ENCODE assay signal across 8 cellular contexts in genomic region chr1:206581114-206581497, GRCh38. TPM values are rescaled to one million over a fixed set of nuclear protein-coding genes. Genes with fewer than 3 reads are reported as not detected.
DNase-seq lines count a peak whose midpoint lies in the region; ATAC-seq and TF ChIP-seq lines count a peak whose summit lies in the region.
"Not testable (repeated sequence)": the region's sequence is repeated elsewhere in the genome, so short reads cannot be mapped to it uniquely, and the experiment has no call there.

No MANE protein-coding gene starts in this region.

- peaks cover 76 to 84% of the 10 kb centered on the region in 2 donors for H3K4me1 ChIP-seq in naive thymus-derived CD4-positive, alpha-beta T cell (ENCODE audit: control insufficient read depth in 2 of 2, insufficient read depth in 2 of 2, low read length in 2 of 2)
- H3K4me1 ChIP-seq in upper lobe of right lung = peaks cover 68% of the 10 kb centered on the region

- not testable (repeated sequence) for ATAC-seq in CD4-positive, alpha-beta T cell (ENCODE audit: poor library complexity); T-helper 17 cell; naive thymus-derived CD4-positive, alpha-beta T cell; stimulated activated effector memory CD8-positive, alpha-beta T cell treated with anti-CD3 and anti-CD28 coated beads, Interleukin-12 subunit alpha, Interleukin-12 subunit beta, amount 100 ng/mL, for 72 hours; upper lobe of right lung

- not testable (repeated sequence) for H3K4me3 ChIP-seq in naive thymus-derived CD4-positive, alpha-beta T cell (ENCODE audit: low read length); upper lobe of right lung

- not testable (repeated sequence) for TF ChIP-seq CTCF in CD4-positive, alpha-beta T cell (IDR thresholded peaks at IDR 0.05); upper lobe of right lung (IDR thresholded peaks at IDR 0.05)

- CTCF ChIA-PET in CD4-positive, alpha-beta T cell (lab: Charles Lee) = interaction anchor here (1.1 to 9.1 kb wide), 6 partner anchors 9 to 102 kb away, joined by 3 to 236 read pairs (median 16); partner anchors contain the start of gene EIF2D
- CTCF ChIA-PET in activated naive CD4-positive, alpha-beta T cell treated with anti-CD3 and anti-CD28 coated beads, Interleukin-2, amount 10 ng/mL, durations not matched to agents 7 days and 5 days (lab: Charles Lee) = interaction anchor here (0.7 to 11.8 kb wide), 9 partner anchors 8 to 101 kb away, joined by 3 to 414 read pairs (median 9); partner anchors contain the start of gene EIF2D
- CTCF ChIA-PET in naive thymus-derived CD4-positive, alpha-beta T cell (lab: Charles Lee) = interaction anchor here (0.6 to 15.4 kb wide), 8 partner anchors 11 to 250 kb away, joined by 3 to 424 read pairs (median 6); partner anchors contain the start of gene IKBKE

- peak overlapping the region; percentile 75 for H3K4me3 Mint-ChIP-seq in CD4-positive, alpha-beta T cell
- H3K4me3 Mint-ChIP-seq in T-helper 17 cell = peak overlapping the region; percentile 93
- peak overlapping the region; percentile 65 for H3K4me3 Mint-ChIP-seq in activated naive CD4-positive, alpha-beta T cell treated with anti-CD3 and anti-CD28 coated beads, Interleukin-2, amount 10 ng/mL, durations not matched to agents 7 days and 5 days
- H3K4me3 Mint-ChIP-seq in dendritic cell treated with granulocyte-macrophage colony-stimulating factor and Interleukin-4, amounts not matched to agents 40 ng/mL and 50 ng/mL, for 4 days = peak overlapping the region; percentile 11
- peak overlapping the region; percentile 65 to 88 (median 77) for H3K4me3 Mint-ChIP-seq in naive thymus-derived CD4-positive, alpha-beta T cell
- peak overlapping the region; percentile 76 for H3K4me3 Mint-ChIP-seq in stimulated activated effector memory CD8-positive, alpha-beta T cell treated with anti-CD3 and anti-CD28 coated beads, Interleukin-12 subunit alpha, Interleukin-12 subunit beta, amount 100 ng/mL, for 72 hours

- peaks cover 77% of the 10 kb centered on the region for H3K36me3 Mint-ChIP-seq in CD4-positive, alpha-beta T cell (ENCODE audit: low read depth)
- peaks cover 16% of the 10 kb centered on the region for H3K36me3 Mint-ChIP-seq in T-helper 17 cell (ENCODE audit: low read depth)
- H3K36me3 Mint-ChIP-seq in activated naive CD4-positive, alpha-beta T cell treated with anti-CD3 and anti-CD28 coated beads, Interleukin-2, amount 10 ng/mL, durations not matched to agents 7 days and 5 days = peaks cover 86% of the 10 kb centered on the region
- peaks cover 75% of the 10 kb centered on the region for H3K36me3 Mint-ChIP-seq in dendritic cell treated with granulocyte-macrophage colony-stimulating factor and Interleukin-4, amounts not matched to agents 40 ng/mL and 50 ng/mL, for 4 days (ENCODE audit: low read depth)
- H3K36me3 Mint-ChIP-seq in naive thymus-derived CD4-positive, alpha-beta T cell = peaks cover 14 to 55% (median 22%) of the 10 kb centered on the region in 5 donors
- peaks cover 100% of the 10 kb centered on the region for H3K36me3 Mint-ChIP-seq in stimulated activated effector memory CD8-positive, alpha-beta T cell treated with anti-CD3 and anti-CD28 coated beads, Interleukin-12 subunit alpha, Interleukin-12 subunit beta, amount 100 ng/mL, for 72 hours

- H3K27ac Mint-ChIP-seq in CD4-positive, alpha-beta T cell = peak overlapping the region; percentile 86
- H3K27ac Mint-ChIP-seq in T-helper 17 cell = peak overlapping the region; percentile 100
- H3K27ac Mint-ChIP-seq in activated naive CD4-positive, alpha-beta T cell treated with anti-CD3 and anti-CD28 coated beads, Interleukin-2, amount 10 ng/mL, durations not matched to agents 7 days and 5 days = peak overlapping the region; percentile 95
- peak overlapping the region; percentile 97 for H3K27ac Mint-ChIP-seq in dendritic cell treated with granulocyte-macrophage colony-stimulating factor and Interleukin-4, amounts not matched to agents 40 ng/mL and 50 ng/mL, for 4 days
- peak overlapping the region; percentile 86 to 100 (median 93) for H3K27ac Mint-ChIP-seq in naive thymus-derived CD4-positive, alpha-beta T cell
- peak overlapping the region; percentile 99 for H3K27ac Mint-ChIP-seq in stimulated activated effector memory CD8-positive, alpha-beta T cell treated with anti-CD3 and anti-CD28 coated beads, Interleukin-12 subunit alpha, Interleukin-12 subunit beta, amount 100 ng/mL, for 72 hours

- DNase-seq in CD4-positive, alpha-beta T cell; T-helper 17 cell; activated naive CD4-positive, alpha-beta T cell treated with anti-CD3 and anti-CD28 coated beads, Interleukin-2, amount 10 ng/mL, durations not matched to agents 7 days and 5 days; naive thymus-derived CD4-positive, alpha-beta T cell; stimulated activated effector memory CD8-positive, alpha-beta T cell treated with anti-CD3 and anti-CD28 coated beads, Interleukin-12 subunit alpha, Interleukin-12 subunit beta, amount 100 ng/mL, for 72 hours (ENCODE audit: low spot score in 2 of 2); upper lobe of right lung: not testable (repeated sequence)
- peak; percentile 58 for DNase-seq in activated CD8-positive, alpha-beta memory T cell treated with anti-CD3 and anti-CD28 coated beads for 24 hours

- not testable (repeated sequence) for H3K27me3 ChIP-seq in CD4-positive, alpha-beta T cell (ENCODE audit: control insufficient read depth, insufficient read depth, low read length); naive thymus-derived CD4-positive, alpha-beta T cell (ENCODE audit: control insufficient read depth in 2 of 2, insufficient read depth in 2 of 2, low read length in 2 of 2); upper lobe of right lung

- peak overlapping the region; percentile 95 for H3K27ac ChIP-seq in CD4-positive, alpha-beta T cell (ENCODE audit: low read depth, low read length)
- H3K27ac ChIP-seq in naive thymus-derived CD4-positive, alpha-beta T cell (ENCODE audit: low read depth, low read length) = peak overlapping the region; percentile 90
- H3K27ac ChIP-seq in upper lobe of right lung = peak overlapping the region; percentile 73

- POLR2A ChIA-PET in CD4-positive, alpha-beta T cell (lab: Charles Lee) = interaction anchor here (0.7 to 8.3 kb wide), 7 partner anchors 15 to 789 kb away, joined by 3 to 169 read pairs (median 33); partner anchors contain the start of gene EIF2D
- POLR2A ChIA-PET in naive thymus-derived CD4-positive, alpha-beta T cell (lab: Charles Lee) = interaction anchor here (1.8 to 30.7 kb wide), 3 partner anchors 8 to 36 kb away, joined by 6 to 722 read pairs (median 37); no protein-coding TSS in a partner anchor

- intact Hi-C loops in CD4-positive, alpha-beta T cell (cut with DNase I, micrococcal nuclease) = loop anchor here in 1 of 2 experiments (5.0 kb wide), 2 partner anchors 89 to 104 kb away; no protein-coding TSS in a partner anchor
- intact Hi-C loops in dendritic cell treated with granulocyte-macrophage colony-stimulating factor and Interleukin-4, amounts not matched to agents 40 ng/mL and 50 ng/mL, for 4 days (cut with micrococcal nuclease) = not testable (repeated sequence)
- intact Hi-C loops in naive thymus-derived CD4-positive, alpha-beta T cell (cut with micrococcal nuclease) = loop anchor here in 1 of 2 donors (5.0 kb wide), 1 partner anchor 109 kb away; the partner anchor contains the start of gene IKBKE
- intact Hi-C loops in upper lobe of right lung (cut with DNase I) = loop anchor here (5.0 to 10.0 kb wide), 2 partner anchors 34 to 86 kb away; no protein-coding TSS in a partner anchor

- peaks cover 28 to 39% (median 36%) of the 10 kb centered on the region in 3 experiments for H3K36me3 ChIP-seq in naive thymus-derived CD4-positive, alpha-beta T cell (ENCODE audit: control insufficient read depth in 2 of 3, insufficient read depth in 3 of 3, low read length in 3 of 3)
- peaks cover 28% of the 10 kb centered on the region for H3K36me3 ChIP-seq in upper lobe of right lung

- H3K9me3 ChIP-seq in CD4-positive, alpha-beta T cell (ENCODE audit: control insufficient read depth, low read length); T-helper 17 cell (ENCODE audit: control insufficient read depth, low read length, poor library complexity, severe bottlenecking); naive thymus-derived CD4-positive, alpha-beta T cell (ENCODE audit: control insufficient read depth in 2 of 3, low read length in 3 of 3); upper lobe of right lung: not testable (repeated sequence)

- peaks cover 84% of the 10 kb centered on the region for H3K4me1 Mint-ChIP-seq in CD4-positive, alpha-beta T cell (ENCODE audit: low read depth)
- peaks cover 74% of the 10 kb centered on the region for H3K4me1 Mint-ChIP-seq in T-helper 17 cell
- peaks cover 92% of the 10 kb centered on the region for H3K4me1 Mint-ChIP-seq in activated naive CD4-positive, alpha-beta T cell treated with anti-CD3 and anti-CD28 coated beads, Interleukin-2, amount 10 ng/mL, durations not matched to agents 7 days and 5 days
- peaks cover 80% of the 10 kb centered on the region for H3K4me1 Mint-ChIP-seq in dendritic cell treated with granulocyte-macrophage colony-stimulating factor and Interleukin-4, amounts not matched to agents 40 ng/mL and 50 ng/mL, for 4 days (ENCODE audit: low read depth)
- peaks cover 64 to 92% (median 87%) of the 10 kb centered on the region in 7 donors for H3K4me1 Mint-ChIP-seq in naive thymus-derived CD4-positive, alpha-beta T cell
- H3K4me1 Mint-ChIP-seq in stimulated activated effector memory CD8-positive, alpha-beta T cell treated with anti-CD3 and anti-CD28 coated beads, Interleukin-12 subunit alpha, Interleukin-12 subunit beta, amount 100 ng/mL, for 72 hours = peaks cover 98% of the 10 kb centered on the region

- not testable (repeated sequence) for H3K9me3 Mint-ChIP-seq in CD4-positive, alpha-beta T cell; activated naive CD4-positive, alpha-beta T cell treated with anti-CD3 and anti-CD28 coated beads, Interleukin-2, amount 10 ng/mL, durations not matched to agents 7 days and 5 days; dendritic cell treated with granulocyte-macrophage colony-stimulating factor and Interleukin-4, amounts not matched to agents 40 ng/mL and 50 ng/mL, for 4 days; naive thymus-derived CD4-positive, alpha-beta T cell; stimulated activated effector memory CD8-positive, alpha-beta T cell treated with anti-CD3 and anti-CD28 coated beads, Interleukin-12 subunit alpha, Interleukin-12 subunit beta, amount 100 ng/mL, for 72 hours

- not testable (repeated sequence) for H3K27me3 Mint-ChIP-seq in CD4-positive, alpha-beta T cell; T-helper 17 cell; activated naive CD4-positive, alpha-beta T cell treated with anti-CD3 and anti-CD28 coated beads, Interleukin-2, amount 10 ng/mL, durations not matched to agents 7 days and 5 days; dendritic cell treated with granulocyte-macrophage colony-stimulating factor and Interleukin-4, amounts not matched to agents 40 ng/mL and 50 ng/mL, for 4 days; naive thymus-derived CD4-positive, alpha-beta T cell

RNA-seq across cellular contexts. Expression of gene EIF2D, which starts 31.2 kb away (rescaled TPM):
- total RNA-seq in CD4-positive, alpha-beta T cell = 10 to 100 TPM; 48.9 to 51.6 TPM
- total RNA-seq in T-helper 17 cell (10 to 100 TPM; 43.6 to 45.4 TPM), upper lobe of right lung (49.8 TPM)
- total RNA-seq in naive thymus-derived CD4-positive, alpha-beta T cell = 10 to 100 TPM; 38.7 to 73.0 (median 59.6) TPM
- polyA plus RNA-seq in naive thymus-derived CD4-positive, alpha-beta T cell = 10 to 100 TPM; 33.5 to 53.4 TPM

RNA-seq across cellular contexts. Expression of gene DYRK3, which starts 54.2 kb away (rescaled TPM):
- total RNA-seq in CD4-positive, alpha-beta T cell = 1 to 10 TPM; 1.6 to 1.7 TPM
- 1 to 10 TPM; 3.0 to 3.6 TPM for total RNA-seq in T-helper 17 cell
- total RNA-seq in naive thymus-derived CD4-positive, alpha-beta T cell = 1 to 10 TPM in 2 of 5 experiments, under 1 TPM in 3; 0.22 to 8.2 (median 0.69) TPM
- polyA plus RNA-seq in naive thymus-derived CD4-positive, alpha-beta T cell = not detected
- total RNA-seq in upper lobe of right lung = 8.1 TPM

Comparison
In these comparisons a context has a peak if more than half of its experiments do, and no peak if none do; other contexts are left out.
1. H3K4me3 Mint-ChIP-seq: peak in every context shown above with its lines; median percentile 93 in T-helper 17 cell; 77 in naive thymus-derived CD4-positive, alpha-beta T cell; 76 in stimulated activated effector memory CD8-positive, alpha-beta T cell treated with anti-CD3 and anti-CD28 coated beads, Interleukin-12 subunit alpha, Interleukin-12 subunit beta, amount 100 ng/mL, for 72 hours; 75 in CD4-positive, alpha-beta T cell; 65 in activated naive CD4-positive, alpha-beta T cell treated with anti-CD3 and anti-CD28 coated beads, Interleukin-2, amount 10 ng/mL, durations not matched to agents 7 days and 5 days; 11 in dendritic cell treated with granulocyte-macrophage colony-stimulating factor and Interleukin-4, amounts not matched to agents 40 ng/mL and 50 ng/mL, for 4 days.